Comparison of ENCODE assay signal across 9 cellular contexts in genomic region chr10:103244663-103245271, GRCh38. TPM values are rescaled to one million over a fixed set of nuclear protein-coding genes. Genes with fewer than 3 reads are reported as not detected.
DNase-seq lines count a peak whose midpoint lies in the region; ATAC-seq and TF ChIP-seq lines count a peak whose summit lies in the region.
"Had no signal": no experiment of that assay in that cellular context is flagged by ENCODE, and none has a peak within 500 bp of the region (broad histone marks: within the 10 kb centered on the region; RNA-seq: fewer than 3 reads in every experiment).

No MANE protein-coding gene starts in this region.

- H3K4me3 ChIP-seq in HFF-Myc (replicated peaks; ENCODE audit: low read depth, low read length) = no peak overlapping the region
- no peak overlapping the region for H3K4me3 ChIP-seq in Panc1 (ENCODE audit: low read depth in 2 of 2, low read length in 2 of 2)
- H3K4me3 ChIP-seq in fibroblast of mammary gland (ENCODE audit: control insufficient read depth, low read depth, low read length) = no peak overlapping the region
- H3K4me3 ChIP-seq: SK-N-MC had no signal

- H3K9me3 ChIP-seq in Panc1 (ENCODE audit: control insufficient read depth, insufficient read depth, low read depth, low read length) = no peaks in the 10 kb centered on the region

- no peaks in the 10 kb centered on the region for H3K27me3 Mint-ChIP-seq in activated T-cell treated with anti-CD3 and anti-CD28 coated beads, Interleukin-2, amount 50 U/mL, for 24 hours
- peaks cover 18% of the 10 kb centered on the region for H3K27me3 Mint-ChIP-seq in nephron progenitor cell (ENCODE audit: low read depth, poor library complexity)
- no peaks in the 10 kb centered on the region for H3K27me3 Mint-ChIP-seq in stimulated activated naive CD8-positive, alpha-beta T cell treated with anti-CD3 and anti-CD28 coated beads, Interleukin-15, amount 100 ng/mL, for 72 hours

- intact Hi-C loops in Panc1 (cut with micrococcal nuclease; ENCODE audit: unreplicated experiment) = loop anchor here (5.0 to 10.0 kb wide), 2 partner anchors 52 to 130 kb away; partner anchors contain the start of gene NT5C2

- no peak overlapping the region for H3K27ac Mint-ChIP-seq in activated T-cell treated with anti-CD3 and anti-CD28 coated beads, Interleukin-2, amount 50 U/mL, for 24 hours
- H3K27ac Mint-ChIP-seq in nephron progenitor cell = no peak overlapping the region
- no peak overlapping the region for H3K27ac Mint-ChIP-seq in stimulated activated naive CD8-positive, alpha-beta T cell treated with anti-CD3 and anti-CD28 coated beads, Interleukin-15, amount 100 ng/mL, for 72 hours

- peaks cover 11% of the 10 kb centered on the region for H3K4me1 Mint-ChIP-seq in activated T-cell treated with anti-CD3 and anti-CD28 coated beads, Interleukin-2, amount 50 U/mL, for 24 hours (ENCODE audit: low read depth)
- peaks cover 13% of the 10 kb centered on the region for H3K4me1 Mint-ChIP-seq in nephron progenitor cell
- H3K4me1 Mint-ChIP-seq in stimulated activated naive CD8-positive, alpha-beta T cell treated with anti-CD3 and anti-CD28 coated beads, Interleukin-15, amount 100 ng/mL, for 72 hours = peaks cover 18% of the 10 kb centered on the region

- no peaks in the 10 kb centered on the region for H3K36me3 ChIP-seq in Panc1 (ENCODE audit: control insufficient read depth, insufficient read depth, low read length)

- TF ChIP-seq CTCF in HFF-Myc (IDR thresholded peaks at IDR 0.05; ENCODE audit: low read depth, low read length, missing control alignments) (peak; percentile 92), Panc1 (IDR thresholded peaks at IDR 0.05) (peak; percentile 97), fibroblast of mammary gland (conservative IDR thresholded peaks at IDR 0.05; ENCODE audit: control insufficient read depth, insufficient read depth, low read depth, low read length) (peak; percentile 96), nephron progenitor cell (IDR thresholded peaks at IDR 0.05) (peak; percentile 77)

- CTCF ChIA-PET in Panc1 (lab: Charles Lee) = interaction anchor here (0.6 to 1.1 kb wide), 13 partner anchors 10 to 531 kb away, joined by 3 to 13 read pairs (median 3); partner anchors contain the start of genes ARL3 and CNNM2

- peaks cover 25% of the 10 kb centered on the region for H3K4me1 ChIP-seq in Panc1 (ENCODE audit: control insufficient read depth, insufficient read depth, low read length)

- in situ Hi-C loops in Panc1 (cut with HindIII; ENCODE audit: low pct_unique_long_range_greater_than_20kb, low sequenced_read_pairs) = no loop called here

- H3K27ac ChIP-seq in Panc1 (ENCODE audit: low read length) = peak overlapping the region; percentile 71; the same call in 1 of the 2 replicates
- H3K27ac ChIP-seq: SK-N-MC had no signal

- POLR2A ChIA-PET in Panc1 (lab: Charles Lee) = interaction anchor here (0.5 to 1.2 kb wide), 4 partner anchors 52 to 62 kb away, joined by 3 to 5 read pairs (median 4); no protein-coding TSS in a partner anchor

- BruUV-seq in Panc1 (replicated peaks; lab: Mats Ljungman, UMichigan) = no TSS peak

- H3K4me3 Mint-ChIP-seq in activated T-cell treated with anti-CD3 and anti-CD28 coated beads, Interleukin-2, amount 50 U/mL, for 24 hours = no peak overlapping the region
- no peak overlapping the region for H3K4me3 Mint-ChIP-seq in nephron progenitor cell
- H3K4me3 Mint-ChIP-seq in stimulated activated naive CD8-positive, alpha-beta T cell treated with anti-CD3 and anti-CD28 coated beads, Interleukin-15, amount 100 ng/mL, for 72 hours = no peak overlapping the region

- no peaks in the 10 kb centered on the region for H3K36me3 Mint-ChIP-seq in activated T-cell treated with anti-CD3 and anti-CD28 coated beads, Interleukin-2, amount 50 U/mL, for 24 hours (ENCODE audit: low read depth)
- no peaks in the 10 kb centered on the region for H3K36me3 Mint-ChIP-seq in nephron progenitor cell (ENCODE audit: low read depth)

- no peaks in the 10 kb centered on the region for H3K27me3 ChIP-seq in Panc1 (ENCODE audit: control insufficient read depth, insufficient read depth, low read length)

- no peaks in the 10 kb centered on the region for H3K9me3 Mint-ChIP-seq in activated T-cell treated with anti-CD3 and anti-CD28 coated beads, Interleukin-2, amount 50 U/mL, for 24 hours
- H3K9me3 Mint-ChIP-seq in nephron progenitor cell = no peaks in the 10 kb centered on the region
- H3K9me3 Mint-ChIP-seq in stimulated activated naive CD8-positive, alpha-beta T cell treated with anti-CD3 and anti-CD28 coated beads, Interleukin-15, amount 100 ng/mL, for 72 hours = no peaks in the 10 kb centered on the region

- ATAC-seq in Panc1 = peak; percentile 78
- ATAC-seq in stimulated activated naive CD8-positive, alpha-beta T cell treated with anti-CD3 and anti-CD28 coated beads, Interleukin-15, amount 100 ng/mL, for 72 hours = peak; percentile 70

- peak; percentile 77 for DNase-seq in CMK (ENCODE audit: low read depth)
- peak; percentile 71 for DNase-seq in HFF-Myc (ENCODE audit: extremely low read depth, low read depth)
- peak; percentile 75 for DNase-seq in Panc1 (ENCODE audit: low read depth, low spot score)
- peak; percentile 70 for DNase-seq in activated T-cell treated with anti-CD3 and anti-CD28 coated beads, Interleukin-2, amount 50 U/mL, for 24 hours
- peak; percentile 85 for DNase-seq in fibroblast of mammary gland (ENCODE audit: low read depth)
- peak; percentile 68 for DNase-seq in nephron progenitor cell
- peak; percentile 48 to 61 for DNase-seq in stimulated activated naive CD8-positive, alpha-beta T cell treated with anti-CD3 and anti-CD28 coated beads, Interleukin-15, amount 100 ng/mL, for 72 hours
- DNase-seq in mesenteric fat pad (ENCODE audit: low spot score) = no peak

RNA-seq across cellular contexts. Expression of gene RPEL1, which starts 0.9 kb away (rescaled TPM):
- total RNA-seq in Panc1 (2021; ENCODE audit: unreplicated experiment) = 0.10 TPM
- 0.19 TPM for polyA plus RNA-seq in Panc1 (2012; ENCODE audit: insufficient read length)
- total RNA-seq in mesenteric fat pad = not detected

RNA-seq across cellular contexts. Expression of gene INA, which starts 32.2 kb away (rescaled TPM):
- total RNA-seq in Panc1 (2021; ENCODE audit: unreplicated experiment) (0.08 TPM), mesenteric fat pad (not detected)
- 0.16 TPM for polyA plus RNA-seq in Panc1 (2012; ENCODE audit: insufficient read length)

RNA-seq across cellular contexts. Expression of gene NT5C2, which starts 51.7 kb away (rescaled TPM):
- total RNA-seq in Panc1 (2021; ENCODE audit: unreplicated experiment) (150 TPM), mesenteric fat pad (56.5 TPM)
- polyA plus RNA-seq in Panc1 (2012; ENCODE audit: insufficient read length) = 85.3 TPM
